ENCODE assay signal across 12 cellular contexts in the genomic region with DNA sequence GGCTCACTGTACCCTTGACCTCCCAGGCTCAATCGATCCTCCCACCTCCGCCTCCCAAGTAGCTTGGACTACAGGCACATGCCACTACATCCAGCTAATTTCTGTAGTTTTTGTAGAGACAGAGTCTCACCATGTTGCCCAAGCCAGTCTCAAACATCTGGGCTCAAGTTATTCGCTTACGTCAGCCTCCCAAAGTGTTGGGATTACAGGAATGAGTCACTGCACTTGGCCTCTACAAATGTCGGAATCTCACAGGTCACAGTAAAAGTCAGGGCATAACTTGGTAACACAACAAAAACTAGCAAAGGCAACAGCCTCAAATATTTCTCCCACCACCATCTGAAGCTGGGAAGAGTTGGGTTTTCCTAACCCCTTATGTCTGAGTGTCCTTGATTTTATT. TPM values are rescaled to one million over a fixed set of nuclear protein-coding genes. Genes with fewer than 3 reads are reported as not detected.
DNase-seq lines count a peak whose midpoint lies in the region; ATAC-seq and FAIRE-seq lines count a peak whose summit lies in the region.
"Had no signal": no experiment of that assay in that cellular context is flagged by ENCODE, and none has a peak within 500 bp of the region (broad histone marks: within the 10 kb centered on the region; RNA-seq: fewer than 3 reads in every experiment).

No MANE protein-coding gene starts in this region.

- DNase-seq in Right ventricle myocardium superior (no peak), cardiac septum (ENCODE audit: low spot score) (no peak), amniotic epithelial cell (ENCODE audit: low read depth) (peak; percentile 96), left cardiac atrium (peak; percentile 22), urothelium cell line (ENCODE audit: low spot score) (peak; percentile 61), SW480 (ENCODE audit: low spot score) (no peak)
- no peak for DNase-seq in stimulated activated CD4-positive, alpha-beta T cell treated with anti-CD3 and anti-CD28 coated beads, Interleukin-4, amount 100 ng/mL, for 1 hour
- DNase-seq: activated CD4-positive, alpha-beta T cell treated with anti-CD3 and anti-CD28 coated beads, Interleukin-2, amount 10 ng/mL, durations not matched to agents 24 days and 14 days; AML-193; left colon; NCI-H2171 had no signal

- intact Hi-C loops in Right ventricle myocardium superior (cut with DNase I), result no loop called here
- intact Hi-C loops in cardiac septum (cut with DNase I), result no loop called here
- intact Hi-C loops in left cardiac atrium (cut with DNase I), result no loop called here

- FAIRE-seq in urothelium cell line (lab: Jason Lieb, UNC), result peak; percentile 75

- ATAC-seq in Right ventricle myocardium superior (ENCODE audit: poor library complexity) (peak; percentile 49), left cardiac atrium (peak in 1 of 2 donors; percentile 79), HG03039 (IDR thresholded peaks at IDR 0.05; ENCODE audit: unreplicated experiment) (no peak)
- ATAC-seq: left colon had no signal

RNA-seq across cellular contexts. Expression of a gene that starts 25.3 kb away (rescaled TPM):
- total RNA-seq in Right ventricle myocardium superior (not detected), cardiac septum (0.97 TPM), left cardiac atrium (under 1 TPM; 0.41 to 0.42 TPM)
- total RNA-seq: activated CD4-positive, alpha-beta T cell treated with anti-CD3 and anti-CD28 coated beads, Interleukin-2, amount 10 ng/mL, durations not matched to agents 24 days and 14 days had no signal

Comparison
In these comparisons a context has a peak if more than half of its experiments do, and no peak if none do; other contexts are left out.
1. DNase-seq: peak in amniotic epithelial cell (single experiment), left cardiac atrium (single experiment) and urothelium cell line (single experiment); none in Right ventricle myocardium superior (single experiment), cardiac septum (single experiment), SW480 (single experiment) and stimulated activated CD4-positive, alpha-beta T cell treated with anti-CD3 and anti-CD28 coated beads, Interleukin-4, amount 100 ng/mL, for 1 hour (single experiment).